In genomic region chr20:49339123-49339522, GRCh38 we compare ENCODE assay signal across 17 cellular contexts.
DNase-seq lines count a peak whose midpoint lies in the region; ATAC-seq, FAIRE-seq and TF ChIP-seq lines count a peak whose summit lies in the region.
"Had no signal": no experiment of that assay in that cellular context is flagged by ENCODE, and none has a peak within 500 bp of the region (broad histone marks: within the 10 kb centered on the region; RNA-seq: fewer than 3 reads in every experiment).

No MANE protein-coding gene starts in this region.

- POLR2A ChIA-PET in HEK293 (lab: Yijun Ruan, JAX) (no interaction called here), K562 (lab: Yijun Ruan, JAX) (no interaction called here)

- H3K27ac ChIP-seq in HEK293 (ENCODE audit: extremely low read depth, low read depth, low read length) (no peak overlapping the region), K562 (ENCODE audit: extremely low read depth, low read depth, low read length) (no peak overlapping the region)
- H3K27ac ChIP-seq: BLaER1 treated with 17β-estradiol and CSF1 and Interleukin-3, amounts not matched to agents 10 nM and 100 nM; GM23248 had no signal

- no peaks in the 10 kb centered on the region for H4K20me1 ChIP-seq in K562 (replicated peaks; ENCODE audit: control insufficient read depth, insufficient read depth, low read length)
- H4K20me1 ChIP-seq: BLaER1 treated with 17β-estradiol and CSF1 and Interleukin-3, amounts not matched to agents 10 nM and 100 nM had no signal

- intact Hi-C loops in K562 (cut with micrococcal nuclease), result no loop called here

- ATAC-seq in K562, result no peak
- ATAC-seq: CD8-positive, alpha-beta T cell had no signal

- no peak for FAIRE-seq in K562 (lab: Jason Lieb, UNC)
- FAIRE-seq in GM12892 (lab: Jason Lieb, UNC), result no peak
- FAIRE-seq: D721Med, G401.6, GM12891, GM18507, H54 had no signal

- TF ChIP-seq CTCF in HEK293 (tag by site-specific recombination; IDR thresholded peaks at IDR 0.05) (no peak), K562 (IDR thresholded peaks at IDR 0.05 in 2 of 3, conservative IDR thresholded peaks at IDR 0.05 in 1 of 3; ENCODE audit: insufficient read depth in 2 of 3, low read depth in 1 of 3, low read length in 3 of 3) (no peak), nephron progenitor cell (IDR thresholded peaks at IDR 0.05) (no peak)

- no peaks in the 10 kb centered on the region for H3K4me1 ChIP-seq in HEK293 (ENCODE audit: control insufficient read depth, insufficient read depth, low read length)
- peaks cover 0 to 4% of the 10 kb centered on the region in 2 experiments; a peak in 1 of 5 replicates for H3K4me1 ChIP-seq in K562 (replicated peaks in 1 of 2; ENCODE audit: control insufficient read depth in 2 of 2, insufficient read depth in 2 of 2, low read length in 2 of 2)

- peaks cover 32% of the 10 kb centered on the region for H3K27me3 Mint-ChIP-seq in nephron progenitor cell (ENCODE audit: low read depth, poor library complexity)

- no peaks in the 10 kb centered on the region for H3K79me2 ChIP-seq in K562 (ENCODE audit: control insufficient read depth, insufficient read depth, low read length)

- H3K9me3 ChIP-seq in HEK293 (ENCODE audit: control insufficient read depth, insufficient read depth, low read depth, low read length) (no peaks in the 10 kb centered on the region), K562 (replicated peaks; ENCODE audit: control insufficient read depth, insufficient read depth, low read depth, low read length) (no peaks in the 10 kb centered on the region)
- H3K9me3 ChIP-seq: BLaER1 treated with 17β-estradiol and CSF1 and Interleukin-3, amounts not matched to agents 10 nM and 100 nM had no signal

- TF ChIP-seq POLR2A in K562 (conservative IDR thresholded peaks at IDR 0.05) (no peak), GM12892 (IDR thresholded peaks at IDR 0.05; ENCODE audit: low read depth, low read length) (no peak)

- H3K36me3 ChIP-seq in HEK293 (ENCODE audit: control insufficient read depth in 2 of 2, insufficient read depth in 1 of 2, low read length in 2 of 2), result no peaks in the 10 kb centered on the region
- H3K36me3 ChIP-seq in K562 (ENCODE audit: control insufficient read depth, insufficient read depth, low read length), result no peaks in the 10 kb centered on the region
- H3K36me3 ChIP-seq: BLaER1 treated with 17β-estradiol and CSF1 and Interleukin-3, amounts not matched to agents 10 nM and 100 nM had no signal

- H3K27ac Mint-ChIP-seq in nephron progenitor cell, result peak overlapping the region; percentile 52
- H3K27ac Mint-ChIP-seq: B cell; CD8-positive, alpha-beta T cell; HFFc6 had no signal

- no peak overlapping the region for H3K4me3 ChIP-seq in HEK293 (ENCODE audit: low read depth, low read length)
- no peak overlapping the region for H3K4me3 ChIP-seq in K562
- H3K4me3 ChIP-seq: BLaER1 treated with 17β-estradiol and CSF1 and Interleukin-3, amounts not matched to agents 10 nM and 100 nM; GM23248 had no signal

- in situ Hi-C loops in K562 (cut with MboI), result loop anchor here (10.0 to 25.0 kb wide), 2 partner anchors 176 to 548 kb away; no protein-coding TSS in a partner anchor

- no peaks in the 10 kb centered on the region for H3K9me1 ChIP-seq in K562 (ENCODE audit: control insufficient read depth, insufficient read depth, low read length)

- no peaks in the 10 kb centered on the region for H3K36me3 Mint-ChIP-seq in nephron progenitor cell (ENCODE audit: low read depth)
- H3K36me3 Mint-ChIP-seq: CD8-positive, alpha-beta T cell had no signal

- H3K9me3 Mint-ChIP-seq in nephron progenitor cell, result no peaks in the 10 kb centered on the region
- H3K9me3 Mint-ChIP-seq: CD8-positive, alpha-beta T cell; HFFc6 had no signal

- no peak for TF ChIP-seq EP300 in K562 (IDR thresholded peaks at IDR 0.05; ENCODE audit: low read length)

- CTCF ChIA-PET in HEK293 (lab: Yijun Ruan, JAX) (interaction anchor here (0.8 to 9.3 kb wide), 3 partner anchors 146 to 197 kb away, joined by 3 to 118 read pairs (median 5); partner anchors contain the start of gene KCNB1), K562 (lab: Yijun Ruan, JAX; ENCODE audit: low intra/inter-chr PET ratio) (interaction anchor here (0.5 kb wide), 1 partner anchor 144 kb away, joined by 3 read pairs; the partner anchor contains the start of gene KCNB1)

- peaks cover 10 to 36% of the 10 kb centered on the region in 2 experiments for H3K27me3 ChIP-seq in K562 (ENCODE audit: control insufficient read depth in 2 of 2, insufficient read depth in 2 of 2, low read length in 2 of 2)
- H3K27me3 ChIP-seq: BLaER1 treated with 17β-estradiol and CSF1 and Interleukin-3, amounts not matched to agents 10 nM and 100 nM had no signal

- H2AFZ ChIP-seq in K562 (ENCODE audit: low read depth, low read length), result no peak overlapping the region
- H2AFZ ChIP-seq: GM23248 had no signal

- DNase-seq in K562 (ENCODE audit: extremely low read depth in 1 of 4, low spot score in 3 of 4) (no peak), nephron progenitor cell (no peak), NCI-H2107 (lab: John Stamatoyannopoulos, UW) (no peak), GM12892 (ENCODE audit: insufficient read length) (no peak), NK-92 (lab: John Stamatoyannopoulos, UW; ENCODE audit: unreplicated experiment) (no peak)
- DNase-seq: CD8-positive, alpha-beta T cell; GM23248; HCEC 1CT; HFFc6 had no signal

- no peak overlapping the region for H3K9ac ChIP-seq in K562 (ENCODE audit: insufficient read depth in 1 of 2, low read depth in 2 of 2, low read length in 2 of 2)
- H3K9ac ChIP-seq: BLaER1 treated with 17β-estradiol and CSF1 and Interleukin-3, amounts not matched to agents 10 nM and 100 nM; GM23248 had no signal

- no peak overlapping the region for H3K4me3 Mint-ChIP-seq in nephron progenitor cell
- H3K4me3 Mint-ChIP-seq: B cell; CD8-positive, alpha-beta T cell; HFFc6 had no signal

- no peak for TF ChIP-seq RAD21 in K562 (CRISPR knock-in tag; conservative IDR thresholded peaks at IDR 0.05 in 1 of 2, IDR thresholded peaks at IDR 0.05 in 1 of 2)

- BruUV-seq in K562 (replicated peaks; lab: Mats Ljungman, UMichigan), result no TSS peak

- under 1% methylated on average over 9 of the region's 9 CpGs for WGBS in K562 (ENCODE audit: insufficient coverage, low coverage, missing lambda C conversion rate)

- no peak overlapping the region for H3K4me2 ChIP-seq in K562 (ENCODE audit: insufficient read depth, low read length)
- H3K4me2 ChIP-seq: BLaER1 treated with 17β-estradiol and CSF1 and Interleukin-3, amounts not matched to agents 10 nM and 100 nM had no signal

- peaks cover 6% of the 10 kb centered on the region for H3K4me1 Mint-ChIP-seq in nephron progenitor cell
- H3K4me1 Mint-ChIP-seq: B cell had no signal

TF ChIP-seq in HEK293, 187 proteins besides CTCF, POLR2A, EP300 and RAD21 (continues in another document):
- TF ChIP-seq ZNF692 (tag by site-specific recombination; IDR thresholded peaks at IDR 0.05) (no peak), KLF9 (tag by site-specific recombination; IDR thresholded peaks at IDR 0.05; ENCODE audit: low read depth) (no peak), ZNF248 (tag by site-specific recombination; IDR thresholded peaks at IDR 0.05) (no peak), ZNF76 (tag by site-specific recombination; IDR thresholded peaks at IDR 0.05; ENCODE audit: borderline replicate concordance, low read depth) (no peak)

TF ChIP-seq in K562, 482 proteins besides CTCF, POLR2A, EP300 and RAD21:
- no peak for TF ChIP-seq SREBF1 (IDR thresholded peaks at IDR 0.05; ENCODE audit: borderline replicate concordance, low read depth, low read length)
- TF ChIP-seq CBX8 (IDR thresholded peaks at IDR 0.05; ENCODE audit: borderline replicate concordance, extremely low read depth, low read depth, low read length, poor library complexity, severe bottlenecking), result peak; percentile 56
TF ChIP-seq in K562: peak in this region for 1.

Comparison
In these comparisons a context has a peak if more than half of its experiments do, and no peak if none do; other contexts are left out.
1. Of the 44 proteins assayed by ChIP-seq in both K562 and HEK293: peak only in K562: none; only in HEK293: ZBTB17; in both: none; in neither: 43.